In genomic region chr2:49000692-49001091, GRCh38 we compare ENCODE assay signal across 24 cellular contexts.
A peak's percentile ranks its signal among the peaks of the same experiment; 100 is the strongest.
DNase-seq lines count a peak whose midpoint lies in the region; ATAC-seq and TF ChIP-seq lines count a peak whose summit lies in the region.
"Had no signal": no experiment of that assay in that cellular context is flagged by ENCODE, and none has a peak within 500 bp of the region (broad histone marks: within the 10 kb centered on the region; RNA-seq: fewer than 3 reads in every experiment).

No MANE protein-coding gene starts in this region.

- H3K36me3 ChIP-seq in left lung (no peaks in the 10 kb centered on the region), parathyroid adenoma (ENCODE audit: control insufficient read depth, insufficient read depth, low read length) (no peaks in the 10 kb centered on the region), H7 (replicated peaks; ENCODE audit: control insufficient read depth, insufficient read depth, low read length) (no peaks in the 10 kb centered on the region)
- H3K36me3 ChIP-seq: BE2C had no signal

- intact Hi-C loops in left lung (cut with DNase I), result no loop called here

- no peak overlapping the region for H3K9ac ChIP-seq in parathyroid adenoma

- H3K27me3 ChIP-seq in left lung (no peaks in the 10 kb centered on the region), parathyroid adenoma (ENCODE audit: control insufficient read depth, insufficient read depth, low read length) (no peaks in the 10 kb centered on the region), H7 (ENCODE audit: control insufficient read depth, insufficient read depth, low read length) (no peaks in the 10 kb centered on the region)
- H3K27me3 ChIP-seq: BE2C had no signal

- TF ChIP-seq CTCF in left lung (IDR thresholded peaks at IDR 0.05) (no peak), parathyroid adenoma (IDR thresholded peaks at IDR 0.05) (no peak)

- H3K27ac ChIP-seq in left lung (no peak overlapping the region), parathyroid adenoma (peak overlapping the region; percentile 15)
- H3K27ac ChIP-seq: 22Rv1 had no signal

- peak overlapping the region; percentile 33 for H2AFZ ChIP-seq in parathyroid adenoma

- peak overlapping the region; percentile 1 for H3K4me2 ChIP-seq in parathyroid adenoma (ENCODE audit: low read length)

- ATAC-seq in left lung, result peak; percentile 74
- ATAC-seq: HepG2, K562, Panc1, SK-N-SH treated with all-trans-retinoic acid at 6 μM for 48 hours had no signal

- H3K4me3 ChIP-seq in left lung (no peak overlapping the region), parathyroid adenoma (ENCODE audit: low read depth, low read length) (no peak overlapping the region), H7 (ENCODE audit: insufficient read depth, low read depth, low read length) (no peak overlapping the region)
- H3K4me3 ChIP-seq: K562 had no signal

- peak; percentile 21 for DNase-seq in SIG-M5 treated with dmso at 0.1 percent for 504 hours (lab: John Stamatoyannopoulos, UW; ENCODE audit: unreplicated experiment)
- no peak for DNase-seq in SIG-M5 (lab: John Stamatoyannopoulos, UW)
- DNase-seq in left lung, result no peak
- no peak for DNase-seq in GM03348 (ENCODE audit: low spot score)
- no peak for DNase-seq in NCI-H774 (lab: John Stamatoyannopoulos, UW)
- DNase-seq in H7, result no peak
- no peak for DNase-seq in SKM-1 (lab: John Stamatoyannopoulos, UW; ENCODE audit: unreplicated experiment)
- DNase-seq: BE2C; CD8-positive, alpha-beta memory T cell; DMS153; DND-41; Kasumi-1; NCI-H1105; NCI-H1436 treated with DMSO at 0.1 percent for 48 hours; NCI-H2029; NCI-H446; NCI-H524 treated with DMSO at 0.1 percent for 48 hours; SHP77 treated with DMSO at 0.1 percent for 48 hours had no signal

- no peaks in the 10 kb centered on the region for H3K79me2 ChIP-seq in parathyroid adenoma

- H3K9me3 ChIP-seq in left lung, result no peaks in the 10 kb centered on the region
- no peaks in the 10 kb centered on the region for H3K9me3 ChIP-seq in parathyroid adenoma (ENCODE audit: control insufficient read depth, low read length)
- H3K9me3 ChIP-seq: BE2C had no signal

- H3K4me1 ChIP-seq in left lung (peaks cover 0 to 5% of the 10 kb centered on the region in 2 donors), parathyroid adenoma (peaks cover 25% of the 10 kb centered on the region)
